1 cellular context compared by ENCODE assay signal in genomic region chr22:37804886-37805857, GRCh38.
TF ChIP-seq lines count a peak whose summit lies in the region.

No MANE protein-coding gene starts in this region.

TF ChIP-seq in GM12878, 131 proteins besides CTCF, POLR2A, EP300 and RAD21 (continued from another document):
- TF ChIP-seq CUX1 (IDR thresholded peaks at IDR 0.05; ENCODE audit: insufficient replicate concordance, low read depth, low read length) (no peak), NFXL1 (IDR thresholded peaks at IDR 0.05; ENCODE audit: borderline replicate concordance) (peak; percentile 97), JUNB (IDR thresholded peaks at IDR 0.05) (no peak), CREB1 (IDR thresholded peaks at IDR 0.05; ENCODE audit: low read depth) (0 out of 2 replicates have a peak, but pooled peaks have one; percentile 8), POLR2AphosphoS2 (IDR thresholded peaks at IDR 0.05; ENCODE audit: low read depth, low read length) (no peak), SKIL (IDR thresholded peaks at IDR 0.05; ENCODE audit: low read depth, poor library complexity, severe bottlenecking) (no peak), NRF1 (conservative IDR thresholded peaks at IDR 0.05; ENCODE audit: low read depth, low read length) (no peak), CBFB (IDR thresholded peaks at IDR 0.05; ENCODE audit: low read depth) (no peak)
